20 cellular contexts compared by ENCODE assay signal in genomic region chr5:65070026-65070425, GRCh38.
"Had no signal": no experiment of that assay in that cellular context is flagged by ENCODE, and none has a peak within 500 bp of the region (broad histone marks: within the 10 kb centered on the region; RNA-seq: fewer than 3 reads in every experiment).

No MANE protein-coding gene starts in this region.

- ATAC-seq: left cardiac atrium; naive thymus-derived CD8-positive, alpha-beta T cell; right lobe of liver; stimulated activated memory B cell treated with anti-CD40 and anti-IgM and Interleukin-4, amounts not matched to agents 10 μg/mL and 1 μg/mL and 100 μg/mL, for 72 hours had no signal

- H3K79me2 ChIP-seq: hepatocyte had no signal

- H3K4me3 Mint-ChIP-seq: activated naive CD8-positive, alpha-beta T cell; brain; naive thymus-derived CD8-positive, alpha-beta T cell; stimulated activated memory B cell treated with anti-CD40 and anti-IgM and Interleukin-4, amounts not matched to agents 10 μg/mL and 1 μg/mL and 100 μg/mL, for 72 hours had no signal

- H3K27ac Mint-ChIP-seq: activated naive CD8-positive, alpha-beta T cell; brain; naive thymus-derived CD8-positive, alpha-beta T cell had no signal

- H3K4me1 ChIP-seq: right lobe of liver, upper lobe of left lung had no signal

- H3K27me3 Mint-ChIP-seq: brain; stimulated activated memory B cell treated with anti-CD40 and anti-IgM and Interleukin-4, amounts not matched to agents 10 μg/mL and 1 μg/mL and 100 μg/mL, for 72 hours had no signal

- H3K27ac ChIP-seq: dorsolateral prefrontal cortex, hepatocyte, ovary, right lobe of liver, testis, upper lobe of left lung, VCaP had no signal

- H3K9me3 ChIP-seq: ovary, right lobe of liver, testis, upper lobe of left lung had no signal

- DNase-seq: activated CD4-positive, alpha-beta T cell treated with anti-CD3 and anti-CD28 coated beads for 1 hour; activated CD4-positive, alpha-beta T cell treated with anti-CD3 and anti-CD28 coated beads, Interleukin-2, amount 50 U/mL, for 4 hours; activated gamma-delta T cell; amygdala; caudate nucleus; dorsolateral prefrontal cortex; left cardiac atrium; mesenchymal stem cell; naive thymus-derived CD8-positive, alpha-beta T cell; ovary; right lobe of liver; stimulated activated CD4-positive, alpha-beta T cell treated with anti-CD3 and anti-CD28 coated beads, Interleukin-4, amount 100 ng/mL, for 4 hours; T1000; testis; upper lobe of left lung had no signal

- H3K36me3 ChIP-seq: ovary, right lobe of liver, upper lobe of left lung had no signal

- H3K9me3 Mint-ChIP-seq: brain; naive thymus-derived CD8-positive, alpha-beta T cell; stimulated activated memory B cell treated with anti-CD40 and anti-IgM and Interleukin-4, amounts not matched to agents 10 μg/mL and 1 μg/mL and 100 μg/mL, for 72 hours had no signal

- H3K4me3 ChIP-seq: dorsolateral prefrontal cortex, hepatocyte, ovary, right lobe of liver, testis, upper lobe of left lung had no signal

- H3K4me2 ChIP-seq: hepatocyte had no signal

- H3K36me3 Mint-ChIP-seq: activated naive CD8-positive, alpha-beta T cell; brain; naive thymus-derived CD8-positive, alpha-beta T cell; stimulated activated memory B cell treated with anti-CD40 and anti-IgM and Interleukin-4, amounts not matched to agents 10 μg/mL and 1 μg/mL and 100 μg/mL, for 72 hours had no signal

- H2AFZ ChIP-seq: hepatocyte had no signal

- H3K27me3 ChIP-seq: hepatocyte, ovary, right lobe of liver, testis, upper lobe of left lung had no signal
